Comparison of ENCODE assay signal across 8 cellular contexts in the genomic region with DNA sequence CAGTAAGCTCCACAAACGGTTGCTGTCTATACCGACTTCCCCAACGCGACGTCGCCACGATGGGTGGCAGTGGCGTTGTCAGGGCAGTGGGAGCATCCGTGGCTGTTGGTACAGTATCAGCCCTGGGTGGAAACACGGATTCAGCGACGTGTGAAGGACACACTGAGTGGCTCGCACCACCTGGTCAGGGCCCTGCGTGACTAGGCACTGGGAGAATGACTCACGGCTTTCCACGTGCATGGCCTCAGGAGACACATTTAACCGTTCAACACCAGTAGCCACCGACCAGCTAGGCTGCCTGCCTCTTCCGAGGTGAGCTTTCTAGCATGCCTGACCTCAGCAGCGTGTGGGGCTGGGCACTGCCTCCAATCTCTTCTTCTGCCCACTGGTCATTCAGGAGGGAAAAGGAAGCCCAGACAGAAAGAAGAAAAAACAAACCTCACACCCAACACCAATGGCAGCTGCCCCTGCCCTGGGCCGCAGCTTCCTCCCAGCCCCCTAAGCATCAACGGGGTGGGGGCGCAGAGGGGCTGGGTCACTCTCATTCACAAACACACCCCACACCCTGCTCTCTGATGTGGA. TPM values are rescaled to one million over a fixed set of nuclear protein-coding genes. Genes with fewer than 3 reads are reported as not detected.
DNase-seq lines count a peak whose midpoint lies in the region; ATAC-seq, FAIRE-seq and TF ChIP-seq lines count a peak whose summit lies in the region.

No MANE protein-coding gene starts in this region.

- intact Hi-C loops in GM12878 (cut with micrococcal nuclease; ENCODE audit: unreplicated experiment), result no loop called here

- no peak for FAIRE-seq in GM12878 (lab: Jason Lieb, UNC)

- in situ Hi-C loops in GM12878 (cut with MboI), result no loop called here

- H3K9me3 ChIP-seq in DND-41 (ENCODE audit: insufficient read depth, low read length, severe bottlenecking) (no peaks in the 10 kb centered on the region), GM12878 (replicated peaks; ENCODE audit: control insufficient read depth, insufficient read depth, low read length) (no peaks in the 10 kb centered on the region)

- H3K27me3 ChIP-seq in DND-41 (ENCODE audit: insufficient read depth, low read length, poor library complexity) (no peaks in the 10 kb centered on the region), GM12878 (replicated peaks in 1 of 2; ENCODE audit: control insufficient read depth in 2 of 2, insufficient read depth in 2 of 2, low read length in 1 of 2) (no peaks in the 10 kb centered on the region)

- no peak for TF ChIP-seq POLR2A in GM12878 (IDR thresholded peaks at IDR 0.05; ENCODE audit: low read depth, low read length)

- SMC1A ChIA-PET in GM12878 (lab: Charles Lee; ENCODE audit: uncharacterized antibody, unreplicated experiment), result interaction anchor here (0.7 to 2.9 kb wide), 10 partner anchors 11 to 123 kb away, joined by 3 to 17 read pairs (median 6); no protein-coding TSS in a partner anchor

- POLR2A ChIA-PET in GM12878 (lab: Charles Lee), result interaction anchor here (0.6 to 1.6 kb wide), 8 partner anchors 30 to 123 kb away, joined by 3 to 5 read pairs (median 3); a partner anchor contains a TSS

- DNase-seq in DND-41 (no peak), NCI-H226 (peak; percentile 71), GM12878 (ENCODE audit: low read depth, low spot score) (peak; percentile 51), iris pigment epithelial cell (ENCODE audit: low read depth) (peak; percentile 93), NCI-H1436 (lab: John Stamatoyannopoulos, UW) (no peak)
- peak; percentile 35 to 56 for DNase-seq in stimulated activated CD4-positive, alpha-beta T cell treated with anti-CD3 and anti-CD28 coated beads, Interleukin-2, amount 100 ng/mL, for 24 hours

- H3K4me3 ChIP-seq in DND-41 (ENCODE audit: low read depth in 1 of 2, low read length in 2 of 2) (peak overlapping the region in 1 of 2 experiments; percentile 12; a peak in 1 of 4 replicates), GM12878 (peak overlapping the region; percentile 33; the same call in 1 of the 2 replicates)

- 17% methylated on average over 23 of the region's 23 CpGs for WGBS in GM12878 (ENCODE audit: insufficient coverage, insufficient replicate concordance, low lambda C conversion rate, missing lambda C conversion rate)

- peak; percentile 79 to 90 for TF ChIP-seq EP300 in GM12878 (IDR thresholded peaks at IDR 0.05; ENCODE audit: borderline replicate concordance in 1 of 2, control insufficient read depth in 1 of 2, low read depth in 2 of 2, low read length in 2 of 2)

- H3K27ac ChIP-seq in DND-41 (ENCODE audit: low read length) (peak overlapping the region; percentile 91), GM12878 (ENCODE audit: control insufficient read depth, insufficient read depth) (peak overlapping the region; percentile 99)

- RAD21 ChIA-PET in GM12878 (lab: Charles Lee; ENCODE audit: unreplicated experiment), result interaction anchor here (1.0 to 2.5 kb wide), 11 partner anchors 27 to 164 kb away, joined by 3 to 14 read pairs (median 5); a partner anchor contains a TSS

- H3K9ac ChIP-seq in DND-41 (ENCODE audit: low read depth, low read length) (peak overlapping the region; percentile 44; the same call in 1 of the 2 replicates), GM12878 (ENCODE audit: control insufficient read depth, insufficient read depth, low read length) (peak overlapping the region; percentile 57)

- no peak for TF ChIP-seq RAD21 in GM12878 (IDR thresholded peaks at IDR 0.05; ENCODE audit: insufficient read depth, low read depth, low read length)

- CTCF ChIA-PET in GM12878 (lab: Yijun Ruan, JAX), result interaction anchor here (0.6 to 3.5 kb wide), 8 partner anchors 27 to 165 kb away, joined by 3 to 17 read pairs (median 4); a partner anchor contains a TSS

- peaks cover 56% of the 10 kb centered on the region for H3K4me1 ChIP-seq in DND-41 (ENCODE audit: insufficient read depth, low read length)
- peaks cover 51% of the 10 kb centered on the region for H3K4me1 ChIP-seq in GM12878 (ENCODE audit: control insufficient read depth, insufficient read depth, low read length)

- TF ChIP-seq CTCF in DND-41 (IDR thresholded peaks at IDR 0.05; ENCODE audit: borderline replicate concordance, extremely low read depth, low read length, poor library complexity, severe bottlenecking) (no peak), GM12878 (IDR thresholded peaks at IDR 0.05 in 2 of 3, conservative IDR thresholded peaks at IDR 0.05 in 1 of 3; ENCODE audit: control insufficient read depth in 2 of 3, extremely low read depth in 1 of 3, insufficient read depth in 1 of 3, low read depth in 3 of 3, low read length in 3 of 3) (no peak)

- BruUV-seq in GM12878 (replicated peaks; lab: Mats Ljungman, UMichigan), result no TSS peak

- no peak for ATAC-seq in DND-41 (ENCODE audit: insufficient read depth, low read depth)
- ATAC-seq in GM12878, result peak; percentile 50
- ATAC-seq in HG02763 (IDR thresholded peaks at IDR 0.05; ENCODE audit: unreplicated experiment), result no peak
- ATAC-seq in GM18873 (IDR thresholded peaks at IDR 0.05; ENCODE audit: low FRiP score, unreplicated experiment), result no peak

- H3K36me3 ChIP-seq in DND-41 (ENCODE audit: insufficient read depth, low read length), result peaks cover 90% of the 10 kb centered on the region
- H3K36me3 ChIP-seq in GM12878 (ENCODE audit: control insufficient read depth in 2 of 2, insufficient read depth in 2 of 2, low read length in 1 of 2), result peaks cover 45 to 60% of the 10 kb centered on the region in 2 experiments

- peaks cover 38% of the 10 kb centered on the region for H4K20me1 ChIP-seq in DND-41 (ENCODE audit: insufficient read depth, low read length)
- no peaks in the 10 kb centered on the region for H4K20me1 ChIP-seq in GM12878 (ENCODE audit: control insufficient read depth, insufficient read depth)

- H3K4me2 ChIP-seq in DND-41 (ENCODE audit: insufficient read depth, low read length) (peak overlapping the region; percentile 49; the same call in 1 of the 2 replicates), GM12878 (ENCODE audit: control insufficient read depth, insufficient read depth) (peak overlapping the region; percentile 64)

- peaks cover 71% of the 10 kb centered on the region for H3K79me2 ChIP-seq in DND-41 (ENCODE audit: insufficient read depth, low read length)
- H3K79me2 ChIP-seq in GM12878 (ENCODE audit: control insufficient read depth, insufficient read depth, low read length), result peaks cover 56% of the 10 kb centered on the region

- H2AFZ ChIP-seq in DND-41 (ENCODE audit: low read depth, low read length) (no peak overlapping the region), GM12878 (ENCODE audit: control insufficient read depth, low read depth, low read length) (no peak overlapping the region)

TF ChIP-seq in GM12878, 131 proteins besides CTCF, POLR2A, EP300 and RAD21 (continues in another document):
- TF ChIP-seq DPF2 (IDR thresholded peaks at IDR 0.05) (peak; percentile 76), LARP7 (IDR thresholded peaks at IDR 0.05) (no peak; the same call in 1 of the 2 replicates), NR2F1 (conservative IDR thresholded peaks at IDR 0.05) (0 out of 2 replicates have a peak, but pooled peaks have one; percentile 21)
- TF ChIP-seq, protein P1, sequence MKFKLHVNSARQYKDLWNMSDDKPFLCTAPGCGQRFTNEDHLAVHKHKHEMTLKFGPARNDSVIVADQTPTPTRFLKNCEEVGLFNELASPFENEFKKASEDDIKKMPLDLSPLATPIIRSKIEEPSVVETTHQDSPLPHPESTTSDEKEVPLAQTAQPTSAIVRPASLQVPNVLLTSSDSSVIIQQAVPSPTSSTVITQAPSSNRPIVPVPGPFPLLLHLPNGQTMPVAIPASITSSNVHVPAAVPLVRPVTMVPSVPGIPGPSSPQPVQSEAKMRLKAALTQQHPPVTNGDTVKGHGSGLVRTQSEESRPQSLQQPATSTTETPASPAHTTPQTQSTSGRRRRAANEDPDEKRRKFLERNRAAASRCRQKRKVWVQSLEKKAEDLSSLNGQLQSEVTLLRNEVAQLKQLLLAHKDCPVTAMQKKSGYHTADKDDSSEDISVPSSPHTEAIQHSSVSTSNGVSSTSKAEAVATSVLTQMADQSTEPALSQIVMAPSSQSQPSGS (IDR thresholded peaks at IDR 0.05; ENCODE audit: low read length), result peak; percentile 35; the same call in 1 of the 2 replicates
- TF ChIP-seq, protein P2, sequence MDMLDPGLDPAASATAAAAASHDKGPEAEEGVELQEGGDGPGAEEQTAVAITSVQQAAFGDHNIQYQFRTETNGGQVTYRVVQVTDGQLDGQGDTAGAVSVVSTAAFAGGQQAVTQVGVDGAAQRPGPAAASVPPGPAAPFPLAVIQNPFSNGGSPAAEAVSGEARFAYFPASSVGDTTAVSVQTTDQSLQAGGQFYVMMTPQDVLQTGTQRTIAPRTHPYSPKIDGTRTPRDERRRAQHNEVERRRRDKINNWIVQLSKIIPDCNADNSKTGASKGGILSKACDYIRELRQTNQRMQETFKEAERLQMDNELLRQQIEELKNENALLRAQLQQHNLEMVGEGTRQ (IDR thresholded peaks at IDR 0.05; ENCODE audit: borderline replicate concordance, low read depth, low read length), result no peak; the same call in 1 of the 2 replicates

RNA-seq across cellular contexts. Expression of a gene that starts 59.0 kb away (rescaled TPM):
- total RNA-seq in GM12878 (2013; cell fraction: nucleolus; rRNA removed), result 209 and 215 TPM in 2 replicates
- total RNA-seq in GM12878 (2014; rRNA removed), result 185 and 216 TPM in 2 replicates
- total RNA-seq in GM12878 (2014; rRNA removed; fragmentation: Illumina TruSeq; extraction: Trizol), result 82.8 and 83.1 TPM in 2 replicates
- total RNA-seq in GM12878 (2021), result 497 and 525 TPM in 2 replicates
- 79.9 TPM for polyA plus RNA-seq in GM12878 (2011; ENCODE audit: low read depth)
- 42.4 and 98.6 TPM in 2 replicates for polyA plus RNA-seq in GM12878 (2011; rRNA removed)
- polyA plus RNA-seq in GM12878 (2011; cell fraction: cytosol; rRNA removed), result 51.0 and 59.8 TPM in 2 replicates
- 91.7 and 127 TPM in 2 replicates for polyA plus RNA-seq in GM12878 (2011; cell fraction: nucleus; rRNA removed)
- polyA plus RNA-seq in GM12878 (2012), result 154 and 166 TPM in 2 replicates
- polyA plus RNA-seq in GM12878 (2014; fragmentation: Illumina TruSeq; extraction: Trizol), result 123 and 125 TPM in 2 replicates
- polyA plus RNA-seq in GM12878 (2014; fragmentation: Nextera tagmentation; extraction: Ambion mirVana), result 1 to 10 TPM; 5.1 to 8.1 TPM
- 165 and 198 TPM in 2 replicates for polyA plus RNA-seq in GM12878 (2014; rRNA removed)
- polyA plus RNA-seq in GM12878 (2016; fragmentation: Nextera tagmentation; extraction: Ambion mirVana), result 100 to 1,000 TPM; 228 to 236 TPM
- 168 and 298 TPM in 2 replicates for polyA minus RNA-seq in GM12878 (2011; rRNA and poly(A)+ RNA removed)
- 91.7 and 100 TPM in 2 replicates for polyA minus RNA-seq in GM12878 (2011; cell fraction: cytosol; rRNA and poly(A)+ RNA removed)
- 54.6 and 83.0 TPM in 2 replicates for polyA minus RNA-seq in GM12878 (2011; cell fraction: nucleus; rRNA and poly(A)+ RNA removed)

Comparison
In these comparisons a context has a peak if more than half of its experiments do, and no peak if none do; other contexts are left out.
1. DNase-seq: peak in NCI-H226 (single experiment), GM12878 (single experiment), iris pigment epithelial cell (single experiment) and stimulated activated CD4-positive, alpha-beta T cell treated with anti-CD3 and anti-CD28 coated beads, Interleukin-2, amount 100 ng/mL, for 24 hours (2 of 2); none in DND-41 (single experiment) and NCI-H1436 (single experiment).